ENCODE assay signal across 8 cellular contexts in the genomic region with DNA sequence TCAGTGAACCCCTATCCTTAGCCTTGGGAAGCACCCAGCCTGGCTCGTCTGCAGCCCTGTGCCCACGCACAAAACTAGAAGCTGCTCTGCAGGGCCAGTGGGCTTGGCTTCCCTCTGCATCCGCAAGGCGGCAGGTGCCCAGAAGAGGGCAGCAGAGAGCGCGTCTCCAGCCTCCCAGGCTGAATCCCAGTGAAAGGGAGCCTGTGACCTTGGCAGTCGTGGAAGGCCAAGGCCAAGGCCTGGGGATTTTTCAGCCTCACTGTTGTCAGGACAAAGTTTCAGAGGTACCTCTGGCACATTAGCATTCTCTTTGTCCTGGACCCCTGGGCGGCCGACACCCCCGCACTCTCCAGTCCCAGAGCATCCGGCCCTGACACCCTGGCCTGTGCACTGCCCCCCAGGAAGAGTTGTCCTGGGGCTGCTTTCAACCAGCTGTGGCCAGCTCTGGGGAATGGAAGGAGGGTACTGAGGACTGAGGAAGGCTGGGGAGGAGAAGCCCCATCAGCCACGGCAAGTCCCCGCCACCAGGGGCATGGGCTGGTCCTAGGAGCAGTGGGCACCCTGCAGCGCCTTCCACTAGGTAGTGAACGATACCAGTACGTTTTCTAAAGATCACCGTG.
DNase-seq lines count a peak whose midpoint lies in the region; ATAC-seq and TF ChIP-seq lines count a peak whose summit lies in the region.

No MANE protein-coding gene starts in this region.

- no peaks in the 10 kb centered on the region for H4K20me1 ChIP-seq in Karpas-422 (ENCODE audit: insufficient read depth, low read depth, low read length)

- CTCF ChIA-PET in CD8-positive, alpha-beta T cell (lab: Charles Lee), result interaction anchor here (0.6 to 6.9 kb wide), 24 partner anchors 8 to 178 kb away, joined by 3 to 69 read pairs (median 4); a partner anchor contains a TSS

- H3K36me3 ChIP-seq in CD8-positive, alpha-beta T cell (ENCODE audit: insufficient read depth, low read length), result no peaks in the 10 kb centered on the region
- no peaks in the 10 kb centered on the region for H3K36me3 ChIP-seq in Karpas-422 (ENCODE audit: insufficient read depth, low read length)
- H3K36me3 ChIP-seq in right atrium auricular region, result no peaks in the 10 kb centered on the region

- POLR2A ChIA-PET in CD8-positive, alpha-beta T cell (lab: Charles Lee), result interaction anchor here (0.7 kb wide), 1 partner anchor 10 kb away, joined by 3 read pairs; no protein-coding TSS in a partner anchor

- DNase-seq in CD8-positive, alpha-beta T cell, result peak; percentile 39 to 83 (median 57)
- DNase-seq in GM20000 (ENCODE audit: low spot score) (peak; percentile 75), Karpas-422 (peak; percentile 82), T-helper 2 cell (peak; percentile 10 to 62 (median 48)), amygdala (lab: John Stamatoyannopoulos, UW) (peak in 52 of 56 donors; percentile 6 to 87 (median 60)), right atrium auricular region (ENCODE audit: low spot score) (no peak), retinal pigment epithelial cell (ENCODE audit: low read depth) (no peak), putamen (ENCODE audit: low spot score) (no peak)

- H3K4me3 Mint-ChIP-seq in CD8-positive, alpha-beta T cell, result no peak overlapping the region

- H3K27ac ChIP-seq in CD8-positive, alpha-beta T cell (ENCODE audit: low read depth, low read length), result no peak overlapping the region
- H3K27ac ChIP-seq in Karpas-422 (ENCODE audit: low read length) (no peak overlapping the region), right atrium auricular region (peak overlapping the region; percentile 86 to 93)

- no peaks in the 10 kb centered on the region for H3K9me2 ChIP-seq in Karpas-422 (replicated peaks; ENCODE audit: insufficient read depth, low read length)

- H3K79me2 ChIP-seq in Karpas-422 (ENCODE audit: low read length), result no peaks in the 10 kb centered on the region

- no peaks in the 10 kb centered on the region for H3K9me3 Mint-ChIP-seq in CD8-positive, alpha-beta T cell

- intact Hi-C loops in CD8-positive, alpha-beta T cell (cut with DNase I, micrococcal nuclease), result loop anchor here in 1 of 2 experiments (1.0 kb wide), 1 partner anchor 122 kb away; no protein-coding TSS in a partner anchor

- H3K36me3 Mint-ChIP-seq in CD8-positive, alpha-beta T cell, result no peaks in the 10 kb centered on the region

- ATAC-seq in CD8-positive, alpha-beta T cell, result peak; percentile 89

- H3K4me1 Mint-ChIP-seq in CD8-positive, alpha-beta T cell (ENCODE audit: low read depth), result peaks cover 2% of the 10 kb centered on the region

- no peak overlapping the region for H3K9ac ChIP-seq in Karpas-422 (ENCODE audit: low read length)

- peak; percentile 80 for TF ChIP-seq CTCF in CD8-positive, alpha-beta T cell (IDR thresholded peaks at IDR 0.05)
- TF ChIP-seq CTCF in GM20000 (IDR thresholded peaks at IDR 0.05; ENCODE audit: extremely low read depth, missing control alignments) (peak; percentile 79), right atrium auricular region (IDR thresholded peaks at IDR 0.05) (peak; percentile 83 to 95), retinal pigment epithelial cell (conservative IDR thresholded peaks at IDR 0.05; ENCODE audit: low read depth, low read length) (peak; percentile 92)

- no peak overlapping the region for H3K27ac Mint-ChIP-seq in CD8-positive, alpha-beta T cell

- H3K27me3 Mint-ChIP-seq in CD8-positive, alpha-beta T cell (ENCODE audit: low read depth), result peaks cover 3% of the 10 kb centered on the region

- no peak overlapping the region for H2AFZ ChIP-seq in Karpas-422 (ENCODE audit: low read length)

- no peaks in the 10 kb centered on the region for H3K4me1 ChIP-seq in CD8-positive, alpha-beta T cell (ENCODE audit: insufficient read depth, low read length)
- no peaks in the 10 kb centered on the region for H3K4me1 ChIP-seq in Karpas-422 (ENCODE audit: low read length)
- H3K4me1 ChIP-seq in right atrium auricular region, result peaks cover 0 to 44% of the 10 kb centered on the region in 2 donors

- no peaks in the 10 kb centered on the region for H3K9me3 ChIP-seq in CD8-positive, alpha-beta T cell (ENCODE audit: low read length)
- no peaks in the 10 kb centered on the region for H3K9me3 ChIP-seq in Karpas-422 (ENCODE audit: low read length)
- no peaks in the 10 kb centered on the region for H3K9me3 ChIP-seq in right atrium auricular region

- H3K4me3 ChIP-seq in CD8-positive, alpha-beta T cell (ENCODE audit: low read depth, low read length), result no peak overlapping the region
- H3K4me3 ChIP-seq in Karpas-422 (ENCODE audit: low read length), result no peak overlapping the region
- no peak overlapping the region for H3K4me3 ChIP-seq in right atrium auricular region
- H3K4me3 ChIP-seq in retinal pigment epithelial cell (ENCODE audit: low read length), result no peak overlapping the region

- H3K27me3 ChIP-seq in CD8-positive, alpha-beta T cell (ENCODE audit: insufficient read depth, low read length), result no peaks in the 10 kb centered on the region
- H3K27me3 ChIP-seq in Karpas-422 (ENCODE audit: low read length), result no peaks in the 10 kb centered on the region
- no peaks in the 10 kb centered on the region for H3K27me3 ChIP-seq in right atrium auricular region

- no peak overlapping the region for H3K4me2 ChIP-seq in Karpas-422 (ENCODE audit: low read depth, low read length, poor library complexity, severe bottlenecking)

Comparison
In these comparisons a context has a peak if more than half of its experiments do, and no peak if none do; other contexts are left out.
1. DNase-seq: peak in CD8-positive, alpha-beta T cell (7 of 7), GM20000 (single experiment), Karpas-422 (single experiment), T-helper 2 cell (5 of 5) and amygdala (52 of 56); none in right atrium auricular region (single experiment), retinal pigment epithelial cell (single experiment) and putamen (single experiment).
2. H3K27ac ChIP-seq: peak in right atrium auricular region (2 of 2); none in CD8-positive, alpha-beta T cell (single experiment) and Karpas-422 (single experiment).
3. Peak in every context shown above with its lines, with median percentiles within 50 percentile points of each other: CTCF ChIP-seq.